1 cellular context compared by ENCODE assay signal in the genomic region with DNA sequence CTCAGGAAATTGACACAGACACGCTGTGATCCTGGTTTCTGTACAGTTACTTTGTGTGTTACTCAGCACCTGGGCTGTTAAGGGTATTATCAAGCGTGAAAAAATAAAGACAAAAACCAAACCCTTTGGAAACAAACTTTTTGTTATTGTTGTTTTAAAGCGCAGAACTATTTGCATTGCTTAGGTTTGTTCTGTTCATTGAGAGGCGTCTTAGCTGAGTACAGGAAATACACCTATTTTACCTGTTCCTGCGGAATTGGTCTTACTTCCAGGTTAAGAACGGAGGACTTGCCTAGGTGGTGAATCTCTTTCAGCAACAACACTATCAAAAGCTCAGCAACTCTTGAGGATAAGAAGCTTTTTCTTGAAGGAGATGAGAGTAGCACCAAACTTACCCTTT.
TF ChIP-seq lines count a peak whose summit lies in the region.

No MANE protein-coding gene starts in this region.

TF ChIP-seq in GM23338, 12 proteins besides CTCF, POLR2A, EP300 and RAD21 (continued from another document):
- TF ChIP-seq, protein P1, sequence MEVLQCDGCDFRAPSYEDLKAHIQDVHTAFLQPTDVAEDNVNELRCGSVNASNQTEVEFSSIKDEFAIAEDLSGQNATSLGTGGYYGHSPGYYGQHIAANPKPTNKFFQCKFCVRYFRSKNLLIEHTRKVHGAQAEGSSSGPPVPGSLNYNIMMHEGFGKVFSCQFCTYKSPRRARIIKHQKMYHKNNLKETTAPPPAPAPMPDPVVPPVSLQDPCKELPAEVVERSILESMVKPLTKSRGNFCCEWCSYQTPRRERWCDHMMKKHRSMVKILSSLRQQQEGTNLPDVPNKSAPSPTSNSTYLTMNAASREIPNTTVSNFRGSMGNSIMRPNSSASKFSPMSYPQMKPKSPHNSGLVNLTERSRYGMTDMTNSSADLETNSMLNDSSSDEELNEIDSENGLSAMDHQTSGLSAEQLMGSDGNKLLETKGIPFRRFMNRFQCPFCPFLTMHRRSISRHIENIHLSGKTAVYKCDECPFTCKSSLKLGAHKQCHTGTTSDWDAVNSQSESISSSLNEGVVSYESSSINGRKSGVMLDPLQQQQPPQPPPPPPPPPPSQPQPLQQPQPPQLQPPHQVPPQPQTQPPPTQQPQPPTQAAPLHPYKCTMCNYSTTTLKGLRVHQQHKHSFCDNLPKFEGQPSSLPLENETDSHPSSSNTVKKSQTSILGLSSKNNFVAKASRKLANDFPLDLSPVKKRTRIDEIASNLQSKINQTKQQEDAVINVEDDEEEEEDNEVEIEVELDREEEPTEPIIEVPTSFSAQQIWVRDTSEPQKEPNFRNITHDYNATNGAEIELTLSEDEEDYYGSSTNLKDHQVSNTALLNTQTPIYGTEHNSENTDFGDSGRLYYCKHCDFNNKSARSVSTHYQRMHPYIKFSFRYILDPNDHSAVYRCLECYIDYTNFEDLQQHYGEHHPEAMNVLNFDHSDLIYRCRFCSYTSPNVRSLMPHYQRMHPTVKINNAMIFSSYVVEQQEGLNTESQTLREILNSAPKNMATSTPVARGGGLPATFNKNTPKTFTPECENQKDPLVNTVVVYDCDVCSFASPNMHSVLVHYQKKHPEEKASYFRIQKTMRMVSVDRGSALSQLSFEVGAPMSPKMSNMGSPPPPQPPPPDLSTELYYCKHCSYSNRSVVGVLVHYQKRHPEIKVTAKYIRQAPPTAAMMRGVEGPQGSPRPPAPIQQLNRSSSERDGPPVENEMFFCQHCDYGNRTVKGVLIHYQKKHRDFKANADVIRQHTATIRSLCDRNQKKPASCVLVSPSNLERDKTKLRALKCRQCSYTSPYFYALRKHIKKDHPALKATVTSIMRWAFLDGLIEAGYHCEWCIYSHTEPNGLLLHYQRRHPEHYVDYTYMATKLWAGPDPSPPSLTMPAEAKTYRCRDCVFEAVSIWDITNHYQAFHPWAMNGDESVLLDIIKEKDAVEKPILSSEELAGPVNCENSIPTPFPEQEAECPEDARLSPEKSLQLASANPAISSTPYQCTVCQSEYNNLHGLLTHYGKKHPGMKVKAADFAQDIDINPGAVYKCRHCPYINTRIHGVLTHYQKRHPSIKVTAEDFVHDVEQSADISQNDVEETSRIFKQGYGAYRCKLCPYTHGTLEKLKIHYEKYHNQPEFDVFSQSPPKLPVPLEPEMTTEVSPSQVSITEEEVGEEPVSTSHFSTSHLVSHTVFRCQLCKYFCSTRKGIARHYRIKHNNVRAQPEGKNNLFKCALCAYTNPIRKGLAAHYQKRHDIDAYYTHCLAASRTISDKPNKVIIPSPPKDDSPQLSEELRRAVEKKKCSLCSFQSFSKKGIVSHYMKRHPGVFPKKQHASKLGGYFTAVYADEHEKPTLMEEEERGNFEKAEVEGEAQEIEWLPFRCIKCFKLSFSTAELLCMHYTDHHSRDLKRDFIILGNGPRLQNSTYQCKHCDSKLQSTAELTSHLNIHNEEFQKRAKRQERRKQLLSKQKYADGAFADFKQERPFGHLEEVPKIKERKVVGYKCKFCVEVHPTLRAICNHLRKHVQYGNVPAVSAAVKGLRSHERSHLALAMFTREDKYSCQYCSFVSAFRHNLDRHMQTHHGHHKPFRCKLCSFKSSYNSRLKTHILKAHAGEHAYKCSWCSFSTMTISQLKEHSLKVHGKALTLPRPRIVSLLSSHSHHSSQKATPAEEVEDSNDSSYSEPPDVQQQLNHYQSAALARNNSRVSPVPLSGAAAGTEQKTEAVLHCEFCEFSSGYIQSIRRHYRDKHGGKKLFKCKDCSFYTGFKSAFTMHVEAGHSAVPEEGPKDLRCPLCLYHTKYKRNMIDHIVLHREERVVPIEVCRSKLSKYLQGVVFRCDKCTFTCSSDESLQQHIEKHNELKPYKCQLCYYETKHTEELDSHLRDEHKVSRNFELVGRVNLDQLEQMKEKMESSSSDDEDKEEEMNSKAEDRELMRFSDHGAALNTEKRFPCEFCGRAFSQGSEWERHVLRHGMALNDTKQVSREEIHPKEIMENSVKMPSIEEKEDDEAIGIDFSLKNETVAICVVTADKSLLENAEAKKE (CRISPR knock-in tag; IDR thresholded peaks at IDR 0.05): no peak
- TF ChIP-seq ZNF114 (CRISPR knock-in tag; IDR thresholded peaks at IDR 0.05): no peak
- TF ChIP-seq, protein P2, sequence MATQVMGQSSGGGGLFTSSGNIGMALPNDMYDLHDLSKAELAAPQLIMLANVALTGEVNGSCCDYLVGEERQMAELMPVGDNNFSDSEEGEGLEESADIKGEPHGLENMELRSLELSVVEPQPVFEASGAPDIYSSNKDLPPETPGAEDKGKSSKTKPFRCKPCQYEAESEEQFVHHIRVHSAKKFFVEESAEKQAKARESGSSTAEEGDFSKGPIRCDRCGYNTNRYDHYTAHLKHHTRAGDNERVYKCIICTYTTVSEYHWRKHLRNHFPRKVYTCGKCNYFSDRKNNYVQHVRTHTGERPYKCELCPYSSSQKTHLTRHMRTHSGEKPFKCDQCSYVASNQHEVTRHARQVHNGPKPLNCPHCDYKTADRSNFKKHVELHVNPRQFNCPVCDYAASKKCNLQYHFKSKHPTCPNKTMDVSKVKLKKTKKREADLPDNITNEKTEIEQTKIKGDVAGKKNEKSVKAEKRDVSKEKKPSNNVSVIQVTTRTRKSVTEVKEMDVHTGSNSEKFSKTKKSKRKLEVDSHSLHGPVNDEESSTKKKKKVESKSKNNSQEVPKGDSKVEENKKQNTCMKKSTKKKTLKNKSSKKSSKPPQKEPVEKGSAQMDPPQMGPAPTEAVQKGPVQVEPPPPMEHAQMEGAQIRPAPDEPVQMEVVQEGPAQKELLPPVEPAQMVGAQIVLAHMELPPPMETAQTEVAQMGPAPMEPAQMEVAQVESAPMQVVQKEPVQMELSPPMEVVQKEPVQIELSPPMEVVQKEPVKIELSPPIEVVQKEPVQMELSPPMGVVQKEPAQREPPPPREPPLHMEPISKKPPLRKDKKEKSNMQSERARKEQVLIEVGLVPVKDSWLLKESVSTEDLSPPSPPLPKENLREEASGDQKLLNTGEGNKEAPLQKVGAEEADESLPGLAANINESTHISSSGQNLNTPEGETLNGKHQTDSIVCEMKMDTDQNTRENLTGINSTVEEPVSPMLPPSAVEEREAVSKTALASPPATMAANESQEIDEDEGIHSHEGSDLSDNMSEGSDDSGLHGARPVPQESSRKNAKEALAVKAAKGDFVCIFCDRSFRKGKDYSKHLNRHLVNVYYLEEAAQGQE (IDR thresholded peaks at IDR 0.05; ENCODE audit: unreplicated experiment): no peak
- TF ChIP-seq JUNB (IDR thresholded peaks at IDR 0.05; ENCODE audit: unreplicated experiment): no peak
- TF ChIP-seq ETS1 (IDR thresholded peaks at IDR 0.05): no peak
- TF ChIP-seq CREB1 (CRISPR knock-in tag; IDR thresholded peaks at IDR 0.05; ENCODE audit: low read depth): no peak
- no peak for TF ChIP-seq ZNF331 (CRISPR knock-in tag; IDR thresholded peaks at IDR 0.05; ENCODE audit: low read depth)
- TF ChIP-seq EZH2phosphoT487 (IDR thresholded peaks at IDR 0.05; ENCODE audit: unreplicated experiment): no peak
- no peak for TF ChIP-seq STAT1 (IDR thresholded peaks at IDR 0.05; ENCODE audit: unreplicated experiment)
